ENCODE assay signal across 24 cellular contexts in genomic region chr21:41823906-41824305, GRCh38. TPM values are rescaled to one million over a fixed set of nuclear protein-coding genes. Genes with fewer than 3 reads are reported as not detected.
"Had no signal": no experiment of that assay in that cellular context is flagged by ENCODE, and none has a peak within 500 bp of the region (broad histone marks: within the 10 kb centered on the region; RNA-seq: fewer than 3 reads in every experiment).

No MANE protein-coding gene starts in this region.

- H3K27me3 ChIP-seq: esophagus muscularis mucosa, gastrocnemius medialis, heart right ventricle, left lung, neutrophil, ovary, thyroid gland, uterus had no signal

- H3K9me3 ChIP-seq: esophagus muscularis mucosa, gastrocnemius medialis, heart right ventricle, left lung, lower lobe of right lung, neutrophil, ovary, thyroid gland, uterus had no signal

- H3K27ac Mint-ChIP-seq: dendritic cell treated with granulocyte-macrophage colony-stimulating factor and Interleukin-4, amounts not matched to agents 40 ng/mL and 50 ng/mL, for 4 days; effector memory CD8-positive, alpha-beta T cell; memory B cell; nephron; stimulated activated naive B cell treated with anti-CD40 and anti-IgM and Interleukin-4, amounts not matched to agents 10 μg/mL and 1 μg/mL and 100 μg/mL, for 72 hours; type B pancreatic cell had no signal

- H3K9me3 Mint-ChIP-seq: dendritic cell treated with granulocyte-macrophage colony-stimulating factor and Interleukin-4, amounts not matched to agents 40 ng/mL and 50 ng/mL, for 4 days; effector memory CD8-positive, alpha-beta T cell; memory B cell; nephron; stimulated activated naive B cell treated with anti-CD40 and anti-IgM and Interleukin-4, amounts not matched to agents 10 μg/mL and 1 μg/mL and 100 μg/mL, for 72 hours; type B pancreatic cell had no signal

- H3K4me1 ChIP-seq: esophagus muscularis mucosa, gastrocnemius medialis, heart right ventricle, left lung, lower lobe of right lung, uterus had no signal

- H3K4me1 Mint-ChIP-seq: memory B cell, nephron had no signal

- H3K4me3 ChIP-seq: esophagus muscularis mucosa, gastrocnemius medialis, heart right ventricle, left lung, lower lobe of right lung, ovary, thyroid gland, uterus had no signal

- DNase-seq: cerebellar nuclear complex; effector memory CD8-positive, alpha-beta T cell; gastrocnemius medialis; heart right ventricle; hypothalamus; islet precursor cell; lower lobe of right lung; midbrain; ovary; stimulated activated CD4-positive, alpha-beta T cell treated with anti-CD3 and anti-CD28 coated beads, Interleukin-2, amount 100 ng/mL, for 24 hours; stimulated activated CD4-positive, alpha-beta T cell treated with anti-CD3 and anti-CD28 coated beads, Interleukin-4, amount 100 ng/mL, for 4 hours; stimulated activated naive B cell treated with anti-CD40 and anti-IgM and Interleukin-4, amounts not matched to agents 10 μg/mL and 1 μg/mL and 100 μg/mL, for 72 hours; thyroid gland; uterus had no signal

- H3K4me3 Mint-ChIP-seq: dendritic cell treated with granulocyte-macrophage colony-stimulating factor and Interleukin-4, amounts not matched to agents 40 ng/mL and 50 ng/mL, for 4 days; effector memory CD8-positive, alpha-beta T cell; memory B cell; nephron; stimulated activated naive B cell treated with anti-CD40 and anti-IgM and Interleukin-4, amounts not matched to agents 10 μg/mL and 1 μg/mL and 100 μg/mL, for 72 hours; type B pancreatic cell had no signal

- H3K27ac ChIP-seq: epithelial cell of prostate, esophagus muscularis mucosa, gastrocnemius medialis, heart right ventricle, left lung, lower lobe of right lung, neutrophil, ovary, thyroid gland, uterus had no signal

- H3K36me3 ChIP-seq: ovary, uterus had no signal

- ATAC-seq: effector memory CD8-positive, alpha-beta T cell; gastrocnemius medialis; heart right ventricle; left lung; lower lobe of right lung; right cardiac atrium; stimulated activated naive B cell treated with anti-CD40 and anti-IgM and Interleukin-4, amounts not matched to agents 10 μg/mL and 1 μg/mL and 100 μg/mL, for 72 hours had no signal

- H3K27me3 Mint-ChIP-seq: dendritic cell treated with granulocyte-macrophage colony-stimulating factor and Interleukin-4, amounts not matched to agents 40 ng/mL and 50 ng/mL, for 4 days; effector memory CD8-positive, alpha-beta T cell; memory B cell; stimulated activated naive B cell treated with anti-CD40 and anti-IgM and Interleukin-4, amounts not matched to agents 10 μg/mL and 1 μg/mL and 100 μg/mL, for 72 hours; type B pancreatic cell had no signal

RNA-seq across cellular contexts. Expression of gene RIPK4, which starts 57.1 kb away (rescaled TPM):
- total RNA-seq: fibroblast of villous mesenchyme had no signal
